Comparison of ENCODE assay signal across 8 cellular contexts in the genomic region with DNA sequence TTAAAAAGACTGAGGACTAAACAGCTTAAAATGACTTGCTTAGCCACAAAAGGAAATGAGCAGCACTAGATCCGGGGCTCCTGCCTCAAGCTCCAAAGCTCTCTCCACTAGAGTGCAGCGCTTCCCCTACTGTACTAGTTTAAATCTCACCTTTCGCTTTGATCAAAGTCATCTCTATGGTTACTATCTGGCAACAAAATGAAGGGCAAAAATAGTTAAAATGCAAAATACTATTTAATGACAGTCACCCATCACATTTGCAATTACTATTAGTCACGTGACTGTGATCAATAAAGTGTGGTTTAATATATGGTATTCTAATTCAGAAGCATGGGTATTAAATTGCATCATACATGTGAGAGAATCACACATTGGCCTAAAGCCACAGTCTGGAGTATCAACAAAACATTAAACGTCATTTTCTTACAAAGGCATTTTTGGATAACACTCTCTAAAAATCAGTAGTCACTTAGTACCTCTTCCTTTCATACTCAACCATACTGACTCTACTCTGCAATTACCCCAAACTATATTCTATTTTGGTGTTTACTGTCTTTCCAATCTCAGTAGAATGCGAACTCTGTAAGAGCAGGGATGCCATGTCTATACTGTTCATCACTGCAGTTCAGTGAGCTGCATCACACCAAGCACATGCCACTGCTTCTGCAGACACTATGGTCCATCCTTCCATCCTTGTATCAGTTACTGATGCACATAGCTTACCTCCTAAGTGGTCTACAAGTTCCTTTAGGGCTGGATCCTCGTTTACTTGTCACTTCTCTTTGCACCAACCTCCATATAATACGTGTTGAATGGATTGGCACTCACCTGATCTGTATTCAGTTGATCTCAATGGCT. TPM values are rescaled to one million over a fixed set of nuclear protein-coding genes. Genes with fewer than 3 reads are reported as not detected.
DNase-seq lines count a peak whose midpoint lies in the region; ATAC-seq lines count a peak whose summit lies in the region.

No MANE protein-coding gene starts in this region.

- peak; percentile 8 for DNase-seq in NCI-H1694 treated with DMSO at 0.1 percent for 48 hours (lab: John Stamatoyannopoulos, UW)
- DNase-seq in NCI-H1694 (lab: John Stamatoyannopoulos, UW): no peak
- peak; percentile 19 for DNase-seq in NOMO-1 treated with DMSO at 0.1 percent for 48 hours (lab: John Stamatoyannopoulos, UW; ENCODE audit: unreplicated experiment)
- peak; percentile 34 for DNase-seq in activated naive CD8-positive, alpha-beta T cell treated with anti-CD3 and anti-CD28 coated beads, Interleukin-2, amount 50 U/mL, for 24 hours
- DNase-seq in lung microvascular endothelial cell (ENCODE audit: low read depth in 2 of 2): peak; percentile 44 to 47
- DNase-seq in NCI-H1436 treated with DMSO at 0.1 percent for 48 hours (lab: John Stamatoyannopoulos, UW): no peak

- peak overlapping the region; percentile 9 for H3K4me3 Mint-ChIP-seq in activated naive CD8-positive, alpha-beta T cell treated with anti-CD3 and anti-CD28 coated beads, Interleukin-2, amount 50 U/mL, for 24 hours

- peaks cover 65% of the 10 kb centered on the region for H3K36me3 Mint-ChIP-seq in activated naive CD8-positive, alpha-beta T cell treated with anti-CD3 and anti-CD28 coated beads, Interleukin-2, amount 50 U/mL, for 24 hours (ENCODE audit: low read depth)

- H3K9me3 Mint-ChIP-seq in activated naive CD8-positive, alpha-beta T cell treated with anti-CD3 and anti-CD28 coated beads, Interleukin-2, amount 50 U/mL, for 24 hours: no peaks in the 10 kb centered on the region

- ATAC-seq in activated naive CD8-positive, alpha-beta T cell treated with anti-CD3 and anti-CD28 coated beads, Interleukin-2, amount 50 U/mL, for 24 hours: peak; percentile 80
- ATAC-seq in GM19324 (IDR thresholded peaks at IDR 0.05; ENCODE audit: low FRiP score, unreplicated experiment) (no peak), HG03520 (IDR thresholded peaks at IDR 0.05; ENCODE audit: unreplicated experiment) (no peak)

- no peaks in the 10 kb centered on the region for H3K27me3 Mint-ChIP-seq in activated naive CD8-positive, alpha-beta T cell treated with anti-CD3 and anti-CD28 coated beads, Interleukin-2, amount 50 U/mL, for 24 hours

- H3K4me1 Mint-ChIP-seq in activated naive CD8-positive, alpha-beta T cell treated with anti-CD3 and anti-CD28 coated beads, Interleukin-2, amount 50 U/mL, for 24 hours: peaks cover 75% of the 10 kb centered on the region

- peak overlapping the region; percentile 47 for H3K27ac Mint-ChIP-seq in activated naive CD8-positive, alpha-beta T cell treated with anti-CD3 and anti-CD28 coated beads, Interleukin-2, amount 50 U/mL, for 24 hours

RNA-seq across cellular contexts. Expression of gene PSMD12, which starts 6.2 kb away (rescaled TPM):
- 16.6 and 21.0 TPM in 2 replicates for total RNA-seq in lung microvascular endothelial cell

RNA-seq across cellular contexts. Expression of gene PITPNC1, which starts 16.9 kb away (rescaled TPM):
- 11.8 and 16.1 TPM in 2 replicates for total RNA-seq in lung microvascular endothelial cell

Comparison
In these comparisons a context has a peak if more than half of its experiments do, and no peak if none do; other contexts are left out.
1. DNase-seq: peak in NCI-H1694 treated with DMSO at 0.1 percent for 48 hours (single experiment), NOMO-1 treated with DMSO at 0.1 percent for 48 hours (single experiment), activated naive CD8-positive, alpha-beta T cell treated with anti-CD3 and anti-CD28 coated beads, Interleukin-2, amount 50 U/mL, for 24 hours (single experiment) and lung microvascular endothelial cell (2 of 2); none in NCI-H1694 (single experiment) and NCI-H1436 treated with DMSO at 0.1 percent for 48 hours (single experiment).